Comparison of ENCODE assay signal across 29 cellular contexts in genomic region chr4:124583797-124584196, GRCh38.
"Had no signal": no experiment of that assay in that cellular context is flagged by ENCODE, and none has a peak within 500 bp of the region (broad histone marks: within the 10 kb centered on the region; RNA-seq: fewer than 3 reads in every experiment).

No MANE protein-coding gene starts in this region.

- H3K27ac ChIP-seq: adrenal gland, ascending aorta, body of pancreas, brain microvascular endothelial cell, breast epithelium, cardiac muscle cell had no signal

- ATAC-seq: activated naive CD4-positive, alpha-beta T cell treated with anti-CD3 and anti-CD28 coated beads, Interleukin-2, amount 50 U/mL, for 72 hours; activated naive CD8-positive, alpha-beta T cell treated with anti-CD3 and anti-CD28 coated beads, Interleukin-2, amount 50 U/mL, for 24 hours; activated T-cell treated with anti-CD3 and anti-CD28 coated beads, Interleukin-2, amount 50 U/mL, for 4 hours; activated T-cell treated with anti-CD3 and anti-CD28 coated beads, Interleukin-2, amount 50 U/mL, for 72 hours; activated T-helper 17 cell treated with anti-CD3 and anti-CD28 coated beads, Interleukin-2, amount 50 U/mL, for 72 hours; body of pancreas had no signal

- H3K4me3 ChIP-seq: adrenal gland, ascending aorta, body of pancreas, breast epithelium, cardiac muscle cell had no signal

- H3K36me3 ChIP-seq: adrenal gland, ascending aorta, brain microvascular endothelial cell, breast epithelium, cardiac muscle cell had no signal

- H3K4me1 ChIP-seq: adrenal gland, ascending aorta, body of pancreas, breast epithelium had no signal

- H3K27me3 ChIP-seq: adrenal gland, ascending aorta, body of pancreas, brain microvascular endothelial cell, breast epithelium, cardiac muscle cell had no signal

- H3K9me3 ChIP-seq: adrenal gland, breast epithelium had no signal

- DNase-seq: activated effector memory CD4-positive, alpha-beta T cell treated with anti-CD3 and anti-CD28 coated beads, Interleukin-2, amount 50 U/mL, for 16 hours; activated effector memory CD4-positive, alpha-beta T cell treated with Interleukin-2 at 50 U/mL for 16 hours; activated gamma-delta T cell; activated gamma-delta T cell treated with Interleukin-2 at 50 U/mL for 16 hours; activated naive CD4-positive, alpha-beta T cell; activated naive CD4-positive, alpha-beta T cell treated with anti-CD3 and anti-CD28 coated beads for 36 hours; activated naive CD4-positive, alpha-beta T cell treated with anti-CD3 and anti-CD28 coated beads, Interleukin-2, amount 10 ng/mL, durations not matched to agents 7 days and 5 days; activated naive CD4-positive, alpha-beta T cell treated with anti-CD3 and anti-CD28 coated beads, Interleukin-2, amount 50 U/mL, for 16 hours; activated naive CD4-positive, alpha-beta T cell treated with Interleukin-2 at 50 U/mL for 16 hours; activated naive CD8-positive, alpha-beta T cell treated with anti-CD3 and anti-CD28 coated beads for 36 hours; activated naive CD8-positive, alpha-beta T cell treated with anti-CD3 and anti-CD28 coated beads, Interleukin-2, amount 10 ng/mL, durations not matched to agents 7 days and 5 days; activated naive CD8-positive, alpha-beta T cell treated with anti-CD3 and anti-CD28 coated beads, Interleukin-2, amount 50 U/mL, for 24 hours; activated T-cell treated with anti-CD3 and anti-CD28 coated beads, Interleukin-2, amount 50 U/mL, for 4 hours; activated T-cell treated with anti-CD3 and anti-CD28 coated beads, Interleukin-2, amount 50 U/mL, for 48 hours; activated T-cell treated with anti-CD3 and anti-CD28 coated beads, Interleukin-2, amount 50 U/mL, for 72 hours; adrenal gland; amniotic stem cell; amygdala; aorta; body of pancreas; brain microvascular endothelial cell; caudate nucleus; central memory CD4-positive, alpha-beta T cell; cerebellar nuclear complex had no signal
